8 cellular contexts compared by ENCODE assay signal in genomic region chr6:73774311-73774766, GRCh38.
DNase-seq lines count a peak whose midpoint lies in the region; ATAC-seq and TF ChIP-seq lines count a peak whose summit lies in the region.
"Had no signal": no experiment of that assay in that cellular context is flagged by ENCODE, and none has a peak within 500 bp of the region (broad histone marks: within the 10 kb centered on the region; RNA-seq: fewer than 3 reads in every experiment).

No MANE protein-coding gene starts in this region.

- no peaks in the 10 kb centered on the region for H3K79me2 ChIP-seq in Karpas-422 (ENCODE audit: low read length)

- H3K27ac ChIP-seq in thyroid gland: no peak overlapping the region
- no peak overlapping the region for H3K27ac ChIP-seq in Karpas-422 (ENCODE audit: low read length)

- no peak for TF ChIP-seq POLR2A in thyroid gland (IDR thresholded peaks at IDR 0.05)

- TF ChIP-seq CTCF in foreskin fibroblast (IDR thresholded peaks at IDR 0.05; ENCODE audit: low read depth, low read length) (no peak), thyroid gland (IDR thresholded peaks at IDR 0.05) (no peak)

- no peak overlapping the region for H2AFZ ChIP-seq in Karpas-422 (ENCODE audit: low read length)

- H4K20me1 ChIP-seq in Karpas-422 (ENCODE audit: insufficient read depth, low read depth, low read length): no peaks in the 10 kb centered on the region

- H3K36me3 ChIP-seq in thyroid gland (no peaks in the 10 kb centered on the region), Karpas-422 (ENCODE audit: insufficient read depth, low read length) (no peaks in the 10 kb centered on the region)

- H3K4me3 ChIP-seq in foreskin fibroblast (ENCODE audit: low read depth in 1 of 2, low read length in 2 of 2) (no peak overlapping the region), thyroid gland (replicated peaks in 1 of 3) (no peak overlapping the region), Karpas-422 (ENCODE audit: low read length) (no peak overlapping the region)

- H3K4me2 ChIP-seq in Karpas-422 (ENCODE audit: low read depth, low read length, poor library complexity, severe bottlenecking): no peak overlapping the region

- H3K4me1 ChIP-seq in thyroid gland (no peaks in the 10 kb centered on the region), Karpas-422 (ENCODE audit: low read length) (no peaks in the 10 kb centered on the region)

- DNase-seq in OCI-M1 (lab: John Stamatoyannopoulos, UW): peak; percentile 49
- peak; percentile 93 for DNase-seq in foreskin fibroblast
- peak; percentile 1 to 7 for DNase-seq in thyroid gland
- no peak for DNase-seq in NCI-H526 (lab: John Stamatoyannopoulos, UW)
- DNase-seq in activated naive CD4-positive, alpha-beta T cell (lab: John Stamatoyannopoulos, UW): no peak
- no peak for DNase-seq in Karpas-422
- DNase-seq: effector CD4-positive, alpha-beta T cell had no signal

- H3K9me3 ChIP-seq in thyroid gland: no peaks in the 10 kb centered on the region
- no peaks in the 10 kb centered on the region for H3K9me3 ChIP-seq in Karpas-422 (ENCODE audit: low read length)

- no peak overlapping the region for H3K9ac ChIP-seq in Karpas-422 (ENCODE audit: low read length)

- H3K9me2 ChIP-seq in Karpas-422 (replicated peaks; ENCODE audit: insufficient read depth, low read length): no peaks in the 10 kb centered on the region

- 8 to 11% methylated on average over 1 of the region's 1 CpG for WGBS in thyroid gland, 2 donors

- ATAC-seq in GM21786 (IDR thresholded peaks at IDR 0.05; ENCODE audit: unreplicated experiment): peak; percentile 79

- intact Hi-C loops in thyroid gland (cut with DNase I): no loop called here

- no peaks in the 10 kb centered on the region for H3K27me3 ChIP-seq in thyroid gland
- H3K27me3 ChIP-seq in Karpas-422 (ENCODE audit: low read length): no peaks in the 10 kb centered on the region

Comparison
In these comparisons a context has a peak if more than half of its experiments do, and no peak if none do; other contexts are left out.
1. DNase-seq: peak in OCI-M1 (single experiment), foreskin fibroblast (2 of 2) and thyroid gland (2 of 2); none in NCI-H526 (0 of 2), activated naive CD4-positive, alpha-beta T cell (0 of 4) and Karpas-422 (single experiment).